ENCODE assay signal across 15 cellular contexts in the genomic region with DNA sequence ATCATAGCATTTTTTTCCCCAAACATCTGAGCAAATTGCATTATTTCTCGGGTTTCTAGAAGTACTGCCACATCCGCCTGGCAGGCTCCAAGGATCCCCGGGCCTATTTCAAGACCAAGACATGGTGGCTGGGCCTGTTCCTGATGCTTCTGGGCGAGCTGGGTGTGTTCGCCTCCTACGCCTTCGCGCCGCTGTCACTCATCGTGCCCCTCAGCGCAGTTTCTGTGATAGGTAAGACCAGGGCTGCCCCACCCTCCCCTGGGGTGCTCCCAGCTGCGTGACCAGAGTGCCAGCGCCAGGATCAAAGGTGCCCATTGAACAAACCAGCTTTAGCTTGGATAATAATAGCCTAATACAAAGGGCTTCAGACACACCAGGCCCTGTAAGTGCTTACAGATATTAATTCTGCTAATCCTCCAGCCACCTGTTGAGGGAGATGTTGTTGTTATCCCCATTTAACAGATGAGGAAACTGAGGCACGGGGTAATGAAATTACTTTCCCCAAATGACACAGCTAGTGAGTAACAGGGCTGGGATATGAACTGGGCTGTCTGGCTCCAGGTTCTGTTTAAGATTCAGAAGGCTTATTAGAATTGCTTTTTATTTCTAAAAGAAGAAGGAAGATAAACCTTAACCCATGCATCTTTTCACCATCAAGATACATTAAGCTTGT.
DNase-seq lines count a peak whose midpoint lies in the region; TF ChIP-seq lines count a peak whose summit lies in the region.
"Had no signal": no experiment of that assay in that cellular context is flagged by ENCODE, and none has a peak within 500 bp of the region (broad histone marks: within the 10 kb centered on the region; RNA-seq: fewer than 3 reads in every experiment).

No MANE protein-coding gene starts in this region.

- TF ChIP-seq CTCF in WERI-Rb-1 (IDR thresholded peaks at IDR 0.05; ENCODE audit: low read depth, low read length) (no peak), RWPE1 (conservative IDR thresholded peaks at IDR 0.05; ENCODE audit: low read depth) (no peak)

- no peak overlapping the region for H3K4me3 ChIP-seq in WERI-Rb-1 (ENCODE audit: low read depth, low read length)
- H3K4me3 ChIP-seq: BLaER1 had no signal

- H3K27ac ChIP-seq in WERI-Rb-1 (peak overlapping the region; percentile 73), cingulate gyrus (ENCODE audit: low read depth, low read length) (peak overlapping the region; percentile 83), substantia nigra (ENCODE audit: low read depth, low read length, poor library complexity, severe bottlenecking) (peak overlapping the region; percentile 76), RWPE1 (no peak overlapping the region)
- H3K27ac ChIP-seq: 22Rv1, BLaER1, HL-60 had no signal

- POLR2A ChIA-PET in RWPE1 (lab: Yijun Ruan, JAX; ENCODE audit: low non-redundant PET) = no interaction called here

- peak; percentile 61 for DNase-seq in NCI-H82 (lab: John Stamatoyannopoulos, UW)
- DNase-seq in NCI-H82 treated with DMSO at 0.1 percent for 48 hours (lab: John Stamatoyannopoulos, UW; ENCODE audit: unreplicated experiment) = no peak
- peak; percentile 27 for DNase-seq in WERI-Rb-1
- peak in 1 of 49 donors; percentile 20 for DNase-seq in substantia nigra (lab: John Stamatoyannopoulos, UW)
- DNase-seq in RWPE1 (ENCODE audit: low spot score) = no peak
- no peak for DNase-seq in AG08396 (ENCODE audit: low spot score)
- DNase-seq in activated T-cell treated with anti-CD3 and anti-CD28 coated beads, Interleukin-2, amount 50 U/mL, for 1 hour = no peak
- DNase-seq: AML-193, DMS53, GF-D8, HCEC 1CT had no signal

- no peaks in the 10 kb centered on the region for H3K27me3 ChIP-seq in WERI-Rb-1 (ENCODE audit: insufficient read depth, low read depth, severe bottlenecking)
- H3K27me3 ChIP-seq: BLaER1 had no signal

- peaks cover 3% of the 10 kb centered on the region for H3K36me3 ChIP-seq in WERI-Rb-1

- CTCF ChIA-PET in RWPE1 (lab: Yijun Ruan, JAX) = interaction anchor here (0.6 to 1.2 kb wide), 3 partner anchors 10 to 83 kb away, joined by 3 read pairs; no protein-coding TSS in a partner anchor

- H3K9me3 ChIP-seq in WERI-Rb-1 (ENCODE audit: severe bottlenecking) = no peaks in the 10 kb centered on the region
- H3K9me3 ChIP-seq: BLaER1 had no signal

Comparison
In these comparisons a context has a peak if more than half of its experiments do, and no peak if none do; other contexts are left out.
1. DNase-seq: peak in NCI-H82 (single experiment) and WERI-Rb-1 (single experiment); none in NCI-H82 treated with DMSO at 0.1 percent for 48 hours (single experiment), RWPE1 (single experiment), AG08396 (single experiment) and activated T-cell treated with anti-CD3 and anti-CD28 coated beads, Interleukin-2, amount 50 U/mL, for 1 hour (single experiment).